Comparison of ENCODE assay signal across 19 cellular contexts in the genomic region with DNA sequence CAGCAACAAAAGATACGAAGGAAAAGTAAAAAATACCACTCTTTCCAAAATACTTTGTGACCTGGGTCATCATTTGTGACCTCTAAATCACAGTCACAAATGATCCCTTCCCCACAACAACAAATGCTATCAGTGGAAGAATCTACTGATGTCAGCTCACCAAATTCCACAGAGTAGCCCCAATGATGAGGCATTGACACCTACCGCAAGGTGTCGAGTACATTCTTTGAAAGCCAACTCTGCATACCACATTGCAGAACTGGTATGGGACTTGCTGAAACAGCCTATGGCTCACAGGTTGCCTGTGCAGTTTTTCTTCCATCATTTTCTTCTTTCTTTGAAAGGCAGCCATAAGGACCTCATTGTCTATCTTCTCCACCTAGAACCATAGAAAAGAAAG. TPM values are rescaled to one million over a fixed set of nuclear protein-coding genes. Genes with fewer than 3 reads are reported as not detected.
"Had no signal": no experiment of that assay in that cellular context is flagged by ENCODE, and none has a peak within 500 bp of the region (broad histone marks: within the 10 kb centered on the region; RNA-seq: fewer than 3 reads in every experiment).

No MANE protein-coding gene starts in this region.

- FAIRE-seq: endometrium, frontal cortex, small intestine had no signal

- H3K27ac ChIP-seq: coronary artery, dorsolateral prefrontal cortex, heart left ventricle, ovary had no signal

- H3K36me3 ChIP-seq: ovary had no signal

- H3K4me3 ChIP-seq: coronary artery, dorsolateral prefrontal cortex, heart left ventricle, mucosa of descending colon, ovary had no signal

- DNase-seq: dorsolateral prefrontal cortex; effector CD8-positive, alpha-beta T cell; heart left ventricle; hippocampal formation; kidney glomerular epithelial cell; mucosa of descending colon; natural killer cell; nucleus accumbens; ovary; right cardiac atrium; small intestine; stimulated activated CD4-positive, alpha-beta T cell treated with anti-CD3 and anti-CD28 coated beads, Interleukin-12 subunit alpha, Interleukin-12 subunit beta, amount 100 ng/mL, for 4 hours; stimulated activated CD4-positive, alpha-beta T cell treated with anti-CD3 and anti-CD28 coated beads, Interleukin-2, amount 100 ng/mL, for 48 hours; stimulated activated naive CD4-positive, alpha-beta T cell treated with Interleukin-2 at 50 U/mL for 16 hours had no signal

- H3K27me3 ChIP-seq: dorsolateral prefrontal cortex, heart left ventricle, ovary had no signal

- H3K9me3 ChIP-seq: heart left ventricle, mucosa of descending colon, ovary had no signal

RNA-seq across cellular contexts. Expression of a gene that starts 41.5 kb away (rescaled TPM):
- total RNA-seq: chondrocyte, frontal cortex, neural crest cell had no signal
